32 cellular contexts compared by ENCODE assay signal in the genomic region with DNA sequence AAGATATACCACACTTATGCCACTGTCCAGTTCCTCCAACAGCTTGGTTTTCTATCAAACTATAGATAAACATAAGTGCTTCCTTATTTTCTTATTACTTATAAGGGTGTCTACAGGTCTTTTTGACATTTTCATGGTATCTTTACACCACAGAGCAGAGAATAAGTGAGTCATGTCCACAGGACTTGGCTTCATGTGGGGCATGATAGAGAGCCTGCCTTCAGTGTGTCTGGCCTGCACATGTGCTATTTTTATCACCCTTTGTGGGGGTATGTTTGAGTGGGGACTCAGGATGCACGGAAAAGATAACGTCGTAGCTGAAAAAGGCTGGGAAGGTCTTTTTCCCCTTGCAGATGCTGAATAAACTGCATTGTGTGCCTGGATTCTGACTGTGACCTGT. TPM values are rescaled to one million over a fixed set of nuclear protein-coding genes. Genes with fewer than 3 reads are reported as not detected.
"Had no signal": no experiment of that assay in that cellular context is flagged by ENCODE, and none has a peak within 500 bp of the region (broad histone marks: within the 10 kb centered on the region; RNA-seq: fewer than 3 reads in every experiment).

No MANE protein-coding gene starts in this region.

- ATAC-seq: heart right ventricle; left ventricle myocardium superior; lower lobe of right lung; naive thymus-derived CD8-positive, alpha-beta T cell; psoas muscle; right cardiac atrium; stimulated activated effector memory CD8-positive, alpha-beta T cell treated with anti-CD3 and anti-CD28 coated beads, Interleukin-12 subunit alpha, Interleukin-12 subunit beta, amount 100 ng/mL, for 72 hours; upper lobe of right lung had no signal

- H3K4me3 Mint-ChIP-seq: dendritic cell treated with granulocyte-macrophage colony-stimulating factor and Interleukin-4, amounts not matched to agents 40 ng/mL and 50 ng/mL, for 4 days; endodermal cell; immature natural killer cell; naive thymus-derived CD8-positive, alpha-beta T cell; nephron progenitor cell; stimulated activated effector memory CD8-positive, alpha-beta T cell treated with anti-CD3 and anti-CD28 coated beads, Interleukin-12 subunit alpha, Interleukin-12 subunit beta, amount 100 ng/mL, for 72 hours had no signal

- H3K27me3 Mint-ChIP-seq: dendritic cell treated with granulocyte-macrophage colony-stimulating factor and Interleukin-4, amounts not matched to agents 40 ng/mL and 50 ng/mL, for 4 days had no signal

- H3K36me3 Mint-ChIP-seq: immature natural killer cell; naive thymus-derived CD8-positive, alpha-beta T cell; stimulated activated effector memory CD8-positive, alpha-beta T cell treated with anti-CD3 and anti-CD28 coated beads, Interleukin-12 subunit alpha, Interleukin-12 subunit beta, amount 100 ng/mL, for 72 hours had no signal

- DNase-seq: colonic mucosa; effector CD8-positive, alpha-beta T cell; endodermal cell; foreskin melanocyte; glutamatergic neuron; heart right ventricle; hippocampal formation; immature natural killer cell; left ventricle myocardium superior; lower lobe of right lung; naive thymus-derived CD8-positive, alpha-beta T cell; nephron progenitor cell; occipital lobe; ovary; posterior cingulate gyrus; psoas muscle; right cardiac atrium; sigmoid colon; stimulated activated CD4-positive, alpha-beta T cell treated with anti-CD3 and anti-CD28 coated beads, Interleukin-2, amount 100 ng/mL, for 24 hours; stimulated activated CD4-positive, alpha-beta T cell treated with anti-CD3 and anti-CD28 coated beads, Interleukin-4, amount 100 ng/mL, for 24 hours; stimulated activated naive CD4-positive, alpha-beta T cell treated with Interleukin-2 at 50 U/mL for 16 hours; upper lobe of right lung; uterus had no signal

- H3K4me1 Mint-ChIP-seq: endodermal cell; immature natural killer cell; naive thymus-derived CD8-positive, alpha-beta T cell; nephron progenitor cell; stimulated activated effector memory CD8-positive, alpha-beta T cell treated with anti-CD3 and anti-CD28 coated beads, Interleukin-12 subunit alpha, Interleukin-12 subunit beta, amount 100 ng/mL, for 72 hours had no signal

- H3K9me3 Mint-ChIP-seq: dendritic cell treated with granulocyte-macrophage colony-stimulating factor and Interleukin-4, amounts not matched to agents 40 ng/mL and 50 ng/mL, for 4 days; immature natural killer cell; naive thymus-derived CD8-positive, alpha-beta T cell; stimulated activated effector memory CD8-positive, alpha-beta T cell treated with anti-CD3 and anti-CD28 coated beads, Interleukin-12 subunit alpha, Interleukin-12 subunit beta, amount 100 ng/mL, for 72 hours had no signal

- H3K27ac Mint-ChIP-seq: dendritic cell treated with granulocyte-macrophage colony-stimulating factor and Interleukin-4, amounts not matched to agents 40 ng/mL and 50 ng/mL, for 4 days; endodermal cell; immature natural killer cell; naive thymus-derived CD8-positive, alpha-beta T cell; nephron progenitor cell; stimulated activated effector memory CD8-positive, alpha-beta T cell treated with anti-CD3 and anti-CD28 coated beads, Interleukin-12 subunit alpha, Interleukin-12 subunit beta, amount 100 ng/mL, for 72 hours had no signal

RNA-seq across cellular contexts. Expression of gene STOML3, which starts 8.1 kb away (rescaled TPM):
- total RNA-seq: colonic mucosa; endodermal cell; esophagus muscularis mucosa; fibroblast of lung; heart right ventricle; left ventricle myocardium superior; mesenteric fat pad; myocyte; naive thymus-derived CD8-positive, alpha-beta T cell; psoas muscle; renal cortical epithelial cell; right cardiac atrium; sigmoid colon; thoracic aorta; tibial nerve; upper lobe of right lung had no signal
